12 cellular contexts compared by ENCODE assay signal in the genomic region with DNA sequence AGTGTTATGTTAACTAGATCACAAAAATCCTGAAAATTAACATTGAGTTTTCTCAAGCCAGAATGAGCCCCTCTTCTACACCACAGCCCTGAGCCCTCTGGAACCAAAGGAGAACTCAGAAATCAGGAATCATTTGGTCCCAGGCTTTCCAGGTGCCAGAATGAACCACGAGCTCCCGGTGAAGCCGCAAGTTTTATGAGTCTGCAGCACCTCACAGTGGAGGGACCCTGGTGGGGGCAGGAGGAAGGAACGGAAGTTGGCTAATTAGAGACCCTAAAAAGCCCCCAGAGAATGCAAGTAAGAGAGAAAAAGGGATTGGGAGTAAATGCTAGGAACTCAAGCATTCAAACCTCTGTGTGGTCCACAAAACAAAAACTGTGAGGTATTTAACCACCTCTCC. TPM values are rescaled to one million over a fixed set of nuclear protein-coding genes. Genes with fewer than 3 reads are reported as not detected.
A peak's percentile ranks its signal among the peaks of the same experiment; 100 is the strongest.
DNase-seq lines count a peak whose midpoint lies in the region; ATAC-seq and TF ChIP-seq lines count a peak whose summit lies in the region.
"Had no signal": no experiment of that assay in that cellular context is flagged by ENCODE, and none has a peak within 500 bp of the region (broad histone marks: within the 10 kb centered on the region; RNA-seq: fewer than 3 reads in every experiment).

No MANE protein-coding gene starts in this region.

- no peaks in the 10 kb centered on the region for H3K9me3 ChIP-seq in Panc1 (ENCODE audit: control insufficient read depth, insufficient read depth, low read depth, low read length)
- no peaks in the 10 kb centered on the region for H3K9me3 ChIP-seq in smooth muscle cell (replicated peaks; ENCODE audit: low read depth)

- H3K9me3 Mint-ChIP-seq in activated naive CD4-positive, alpha-beta T cell treated with anti-CD3 and anti-CD28 coated beads, Interleukin-2, amount 50 U/mL, for 24 hours = no peaks in the 10 kb centered on the region
- no peaks in the 10 kb centered on the region for H3K9me3 Mint-ChIP-seq in activated CD8-positive, alpha-beta T cell treated with anti-CD3 and anti-CD28 coated beads, Interleukin-2, amount 10 ng/mL, durations not matched to agents 7 days and 5 days (ENCODE audit: insufficient read depth)

- peaks cover 40% of the 10 kb centered on the region for H3K4me1 Mint-ChIP-seq in activated naive CD4-positive, alpha-beta T cell treated with anti-CD3 and anti-CD28 coated beads, Interleukin-2, amount 50 U/mL, for 24 hours
- peaks cover 25% of the 10 kb centered on the region for H3K4me1 Mint-ChIP-seq in activated CD8-positive, alpha-beta T cell treated with anti-CD3 and anti-CD28 coated beads, Interleukin-2, amount 10 ng/mL, durations not matched to agents 7 days and 5 days (ENCODE audit: low read depth)

- DNase-seq in activated naive CD4-positive, alpha-beta T cell treated with anti-CD3 and anti-CD28 coated beads, Interleukin-2, amount 50 U/mL, for 16 hours = no peak
- no peak for DNase-seq in Panc1 (ENCODE audit: low read depth, low spot score)
- no peak for DNase-seq in epithelial cell of proximal tubule (ENCODE audit: low read depth)
- DNase-seq in smooth muscle cell (lab: John Stamatoyannopoulos, UW; ENCODE audit: unreplicated experiment) = no peak
- no peak for DNase-seq in activated CD8-positive, alpha-beta T cell treated with anti-CD3 and anti-CD28 coated beads, Interleukin-2, amount 10 ng/mL, durations not matched to agents 7 days and 5 days
- no peak for DNase-seq in KG1 (lab: John Stamatoyannopoulos, UW)
- no peak for DNase-seq in ecto neural progenitor cell (ENCODE audit: low spot score)
- DNase-seq: COR-L47, glutamatergic neuron, MV-4-11, small intestine had no signal

- WGBS in smooth muscle cell (ENCODE audit: low lambda C conversion rate) = 50% methylated on average over 4 of the region's 4 CpGs

- no TSS peak for BruUV-seq in Panc1 (replicated peaks; lab: Mats Ljungman, UMichigan)

- no peak overlapping the region for H3K27ac ChIP-seq in Panc1 (ENCODE audit: low read length)
- no peak overlapping the region for H3K27ac ChIP-seq in smooth muscle cell (ENCODE audit: low read depth)

- H3K4me3 ChIP-seq in Panc1 (ENCODE audit: low read depth in 2 of 2, low read length in 2 of 2) (no peak overlapping the region), epithelial cell of proximal tubule (ENCODE audit: low read depth, low read length) (no peak overlapping the region), smooth muscle cell (no peak overlapping the region)

- peaks cover 2% of the 10 kb centered on the region for H3K36me3 Mint-ChIP-seq in activated naive CD4-positive, alpha-beta T cell treated with anti-CD3 and anti-CD28 coated beads, Interleukin-2, amount 50 U/mL, for 24 hours
- no peaks in the 10 kb centered on the region for H3K36me3 Mint-ChIP-seq in activated CD8-positive, alpha-beta T cell treated with anti-CD3 and anti-CD28 coated beads, Interleukin-2, amount 10 ng/mL, durations not matched to agents 7 days and 5 days (ENCODE audit: low read depth)

- H2AFZ ChIP-seq in smooth muscle cell (ENCODE audit: low read depth) = no peak overlapping the region

- H4K20me1 ChIP-seq in smooth muscle cell (ENCODE audit: low read depth) = no peaks in the 10 kb centered on the region

- H3F3A ChIP-seq in smooth muscle cell (ENCODE audit: low read depth) = no peaks in the 10 kb centered on the region

- no peaks in the 10 kb centered on the region for H3K79me2 ChIP-seq in smooth muscle cell (ENCODE audit: low read depth)

- intact Hi-C loops in Panc1 (cut with micrococcal nuclease; ENCODE audit: unreplicated experiment) = no loop called here

- H3K4me3 Mint-ChIP-seq in activated naive CD4-positive, alpha-beta T cell treated with anti-CD3 and anti-CD28 coated beads, Interleukin-2, amount 50 U/mL, for 24 hours = no peak overlapping the region
- no peak overlapping the region for H3K4me3 Mint-ChIP-seq in activated CD8-positive, alpha-beta T cell treated with anti-CD3 and anti-CD28 coated beads, Interleukin-2, amount 10 ng/mL, durations not matched to agents 7 days and 5 days

- H3K9ac ChIP-seq in smooth muscle cell (ENCODE audit: low read depth) = no peak overlapping the region

- no peaks in the 10 kb centered on the region for H3K27me3 ChIP-seq in Panc1 (ENCODE audit: control insufficient read depth, insufficient read depth, low read length)
- no peaks in the 10 kb centered on the region for H3K27me3 ChIP-seq in smooth muscle cell (ENCODE audit: low read depth)

- TF ChIP-seq CTCF in Panc1 (IDR thresholded peaks at IDR 0.05) = peak; percentile 18; the same call in 1 of the 2 replicates
- peak; percentile 29 for TF ChIP-seq CTCF in epithelial cell of proximal tubule (conservative IDR thresholded peaks at IDR 0.05; ENCODE audit: low read depth, low read length)
- TF ChIP-seq CTCF in smooth muscle cell (IDR thresholded peaks at IDR 0.05; ENCODE audit: borderline replicate concordance, insufficient read depth, poor library complexity, severe bottlenecking) = peak; percentile 9

- in situ Hi-C loops in Panc1 (cut with HindIII; ENCODE audit: low pct_unique_long_range_greater_than_20kb, low sequenced_read_pairs) = no loop called here

- CTCF ChIA-PET in Panc1 (lab: Charles Lee) = no interaction called here
- CTCF ChIA-PET in activated CD8-positive, alpha-beta T cell treated with anti-CD3 and anti-CD28 coated beads, Interleukin-2, amount 10 ng/mL, durations not matched to agents 7 days and 5 days (lab: Charles Lee) = interaction anchor here (1.0 kb wide), 1 partner anchor 8 kb away, joined by 4 read pairs; no protein-coding TSS in a partner anchor

- no peak overlapping the region for H3K4me2 ChIP-seq in smooth muscle cell

- ATAC-seq in Panc1 = no peak
- no peak for ATAC-seq in activated CD8-positive, alpha-beta T cell treated with anti-CD3 and anti-CD28 coated beads, Interleukin-2, amount 10 ng/mL, durations not matched to agents 7 days and 5 days

- no peaks in the 10 kb centered on the region for H3K4me1 ChIP-seq in Panc1 (ENCODE audit: control insufficient read depth, insufficient read depth, low read length)
- no peaks in the 10 kb centered on the region for H3K4me1 ChIP-seq in smooth muscle cell (ENCODE audit: low read depth)

- POLR2A ChIA-PET in Panc1 (lab: Charles Lee) = no interaction called here
- POLR2A ChIA-PET in activated CD8-positive, alpha-beta T cell treated with anti-CD3 and anti-CD28 coated beads, Interleukin-2, amount 10 ng/mL, durations not matched to agents 7 days and 5 days (lab: Charles Lee) = no interaction called here

- H3K36me3 ChIP-seq in Panc1 (ENCODE audit: control insufficient read depth, insufficient read depth, low read length) (no peaks in the 10 kb centered on the region), smooth muscle cell (ENCODE audit: low read depth) (no peaks in the 10 kb centered on the region)

- no peaks in the 10 kb centered on the region for H3K27me3 Mint-ChIP-seq in activated naive CD4-positive, alpha-beta T cell treated with anti-CD3 and anti-CD28 coated beads, Interleukin-2, amount 50 U/mL, for 24 hours
- H3K27me3 Mint-ChIP-seq in activated CD8-positive, alpha-beta T cell treated with anti-CD3 and anti-CD28 coated beads, Interleukin-2, amount 10 ng/mL, durations not matched to agents 7 days and 5 days (ENCODE audit: low read depth) = peaks cover 5% of the 10 kb centered on the region

- peak overlapping the region; percentile 38 for H3K27ac Mint-ChIP-seq in activated naive CD4-positive, alpha-beta T cell treated with anti-CD3 and anti-CD28 coated beads, Interleukin-2, amount 50 U/mL, for 24 hours
- no peak overlapping the region for H3K27ac Mint-ChIP-seq in activated CD8-positive, alpha-beta T cell treated with anti-CD3 and anti-CD28 coated beads, Interleukin-2, amount 10 ng/mL, durations not matched to agents 7 days and 5 days

RNA-seq across cellular contexts. Expression of a gene that starts 52.9 kb away (rescaled TPM):
- total RNA-seq in Panc1 (2021; ENCODE audit: unreplicated experiment) (not detected), epithelial cell of proximal tubule (not detected in 2 replicates), smooth muscle cell (not detected in 2 replicates)
- not detected for polyA plus RNA-seq in Panc1 (2012; ENCODE audit: insufficient read length)
- 0.08 TPM in 1 of 2 replicates, not detected in the other for polyA plus RNA-seq in smooth muscle cell
- 1 to 10 TPM; 3.1 to 5.7 TPM for total RNA-seq in activated CD8-positive, alpha-beta T cell treated with anti-CD3 and anti-CD28 coated beads, Interleukin-2, amount 10 ng/mL, durations not matched to agents 7 days and 5 days
